ENCODE assay signal across 8 cellular contexts in the genomic region with DNA sequence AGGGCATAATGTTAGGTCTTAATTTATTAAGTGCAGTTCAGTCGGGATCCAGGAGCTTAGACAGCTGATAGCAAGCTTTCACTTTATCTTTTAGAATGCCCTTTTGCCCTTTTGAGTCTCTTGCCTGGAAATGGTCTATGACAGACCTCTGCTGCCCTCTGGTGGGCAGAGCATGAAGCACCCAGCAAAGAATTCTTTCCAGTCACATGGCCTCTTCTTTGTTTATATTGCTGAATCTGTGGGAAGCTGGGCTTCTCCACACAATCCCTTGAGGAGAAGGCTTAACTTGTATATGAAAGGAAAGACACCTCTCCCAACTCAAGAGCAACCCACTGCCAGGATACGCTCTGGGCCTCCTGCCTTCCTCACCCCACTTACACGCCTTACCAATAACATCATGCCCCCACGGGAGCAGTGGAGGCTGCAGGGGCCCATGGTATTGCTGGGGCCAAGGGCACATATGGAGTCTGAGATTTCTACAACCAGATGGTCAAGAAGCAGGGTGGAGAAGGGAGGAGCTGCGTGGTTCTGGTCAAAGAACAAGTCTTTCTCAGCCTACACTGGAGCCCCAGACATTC. TPM values are rescaled to one million over a fixed set of nuclear protein-coding genes. Genes with fewer than 3 reads are reported as not detected.
A peak's percentile ranks its signal among the peaks of the same experiment; 100 is the strongest.
DNase-seq lines count a peak whose midpoint lies in the region; ATAC-seq and TF ChIP-seq lines count a peak whose summit lies in the region.

No MANE protein-coding gene starts in this region.

- no peak overlapping the region for H3K23ac ChIP-seq in neuronal stem cell (ENCODE audit: low read depth, low read length, poor library complexity)

- peak overlapping the region; percentile 82 for H2AFZ ChIP-seq in DND-41 (ENCODE audit: low read depth, low read length)
- peak overlapping the region; percentile 94 for H2AFZ ChIP-seq in neuronal stem cell (ENCODE audit: low read length)

- H3K36me3 ChIP-seq in DND-41 (ENCODE audit: insufficient read depth, low read length): no peaks in the 10 kb centered on the region
- H3K36me3 ChIP-seq in neuronal stem cell (replicated peaks in 1 of 2; ENCODE audit: control insufficient read depth in 2 of 2, insufficient read depth in 2 of 2, low read length in 2 of 2): no peaks in the 10 kb centered on the region

- no peak overlapping the region for H3K4me3 Mint-ChIP-seq in activated T-helper 1 cell treated with anti-CD3 and anti-CD28 coated beads, Interleukin-12 subunit alpha, Interleukin-12 subunit beta, Interleukin-2, Interleukin-4 antibody, amounts not matched to agents 30 ng/mL and 10 ng/mL and 1 ng/mL, durations not matched to agents 14 hours and 24 hours and 36 hours
- H3K4me3 Mint-ChIP-seq in stimulated activated naive CD8-positive, alpha-beta T cell treated with anti-CD3 and anti-CD28 coated beads, Interleukin-15, amount 100 ng/mL, for 72 hours: no peak overlapping the region

- no peaks in the 10 kb centered on the region for H3K36me3 Mint-ChIP-seq in activated T-helper 1 cell treated with anti-CD3 and anti-CD28 coated beads, Interleukin-12 subunit alpha, Interleukin-12 subunit beta, Interleukin-2, Interleukin-4 antibody, amounts not matched to agents 30 ng/mL and 10 ng/mL and 1 ng/mL, durations not matched to agents 14 hours and 24 hours and 36 hours (ENCODE audit: low read depth)

- DNase-seq in DND-41 (peak; percentile 86), RPMI8226 (peak; percentile 80), foreskin fibroblast (peak; percentile 58 to 91), neuronal stem cell (ENCODE audit: low spot score) (peak; percentile 90)
- DNase-seq in activated T-helper 1 cell treated with anti-CD3 and anti-CD28 coated beads, Interleukin-12 subunit alpha, Interleukin-12 subunit beta, Interleukin-2, Interleukin-4 antibody, amounts not matched to agents 30 ng/mL and 10 ng/mL and 1 ng/mL, durations not matched to agents 14 hours and 24 hours and 36 hours (ENCODE audit: low spot score): peak; percentile 66
- DNase-seq in stimulated activated naive CD8-positive, alpha-beta T cell treated with anti-CD3 and anti-CD28 coated beads, Interleukin-15, amount 100 ng/mL, for 72 hours: peak; percentile 71 to 79

- H3K4me2 ChIP-seq in DND-41 (ENCODE audit: insufficient read depth, low read length) (peak overlapping the region; percentile 37; the same call in 1 of the 2 replicates), neuronal stem cell (ENCODE audit: insufficient read depth, low read length, poor library complexity, severe bottlenecking) (no peak overlapping the region)

- H3K9ac ChIP-seq in DND-41 (ENCODE audit: low read depth, low read length) (no peak overlapping the region), neuronal stem cell (ENCODE audit: low read depth, low read length, poor library complexity) (peak overlapping the region; percentile 63)

- peaks cover 6% of the 10 kb centered on the region for H3K4me1 Mint-ChIP-seq in activated T-helper 1 cell treated with anti-CD3 and anti-CD28 coated beads, Interleukin-12 subunit alpha, Interleukin-12 subunit beta, Interleukin-2, Interleukin-4 antibody, amounts not matched to agents 30 ng/mL and 10 ng/mL and 1 ng/mL, durations not matched to agents 14 hours and 24 hours and 36 hours (ENCODE audit: low read depth)
- H3K4me1 Mint-ChIP-seq in stimulated activated naive CD8-positive, alpha-beta T cell treated with anti-CD3 and anti-CD28 coated beads, Interleukin-15, amount 100 ng/mL, for 72 hours: no peaks in the 10 kb centered on the region

- no peak overlapping the region for H3K4ac ChIP-seq in neuronal stem cell (ENCODE audit: low read length)

- WGBS in neuronal stem cell (ENCODE audit: extremely low coverage in 2 of 2, insufficient read length in 2 of 2, insufficient replicate concordance in 1 of 2), 2 donors: no CpG with 5 or more reads among the region's 5 CpGs

- H2BK120ac ChIP-seq in neuronal stem cell (ENCODE audit: low read depth, low read length): no peak overlapping the region

- peaks cover 9% of the 10 kb centered on the region for H3K4me1 ChIP-seq in DND-41 (ENCODE audit: insufficient read depth, low read length)
- H3K4me1 ChIP-seq in neuronal stem cell (ENCODE audit: control insufficient read depth in 2 of 2, insufficient read depth in 1 of 2, low read depth in 1 of 2, low read length in 2 of 2): peaks cover 3 to 8% of the 10 kb centered on the region in 2 donors

- H3K18ac ChIP-seq in neuronal stem cell (ENCODE audit: low read length): peak overlapping the region; percentile 98

- peak overlapping the region; percentile 93 for H2BK12ac ChIP-seq in neuronal stem cell (ENCODE audit: low read length)

- ATAC-seq in DND-41 (ENCODE audit: insufficient read depth, low read depth) (peak; percentile 88), HG03135 (IDR thresholded peaks at IDR 0.05; ENCODE audit: unreplicated experiment) (no peak)
- peak; percentile 65 for ATAC-seq in stimulated activated naive CD8-positive, alpha-beta T cell treated with anti-CD3 and anti-CD28 coated beads, Interleukin-15, amount 100 ng/mL, for 72 hours

- peaks cover 14% of the 10 kb centered on the region for H3K27me3 Mint-ChIP-seq in activated T-helper 1 cell treated with anti-CD3 and anti-CD28 coated beads, Interleukin-12 subunit alpha, Interleukin-12 subunit beta, Interleukin-2, Interleukin-4 antibody, amounts not matched to agents 30 ng/mL and 10 ng/mL and 1 ng/mL, durations not matched to agents 14 hours and 24 hours and 36 hours (ENCODE audit: insufficient read depth)
- peaks cover 21% of the 10 kb centered on the region for H3K27me3 Mint-ChIP-seq in stimulated activated naive CD8-positive, alpha-beta T cell treated with anti-CD3 and anti-CD28 coated beads, Interleukin-15, amount 100 ng/mL, for 72 hours

- no peak overlapping the region for H3K14ac ChIP-seq in neuronal stem cell (ENCODE audit: low read length)

- no peaks in the 10 kb centered on the region for H3K9me3 ChIP-seq in DND-41 (ENCODE audit: insufficient read depth, low read length, severe bottlenecking)
- H3K9me3 ChIP-seq in neuronal stem cell (replicated peaks in 1 of 2; ENCODE audit: control insufficient read depth in 2 of 2, insufficient read depth in 1 of 2, low read depth in 1 of 2, low read length in 2 of 2): no peaks in the 10 kb centered on the region

- H3K27me3 ChIP-seq in DND-41 (ENCODE audit: insufficient read depth, low read length, poor library complexity) (peaks cover 7% of the 10 kb centered on the region), neuronal stem cell (ENCODE audit: control insufficient read depth in 3 of 3, insufficient read depth in 3 of 3, low read depth in 1 of 3, low read length in 3 of 3) (peaks cover 0 to 8% (median 0%) of the 10 kb centered on the region in 3 experiments)

- H3K79me2 ChIP-seq in DND-41 (ENCODE audit: insufficient read depth, low read length): no peaks in the 10 kb centered on the region

- no peak overlapping the region for H3K4me3 ChIP-seq in DND-41 (ENCODE audit: low read depth in 1 of 2, low read length in 2 of 2)
- no peak overlapping the region for H3K4me3 ChIP-seq in foreskin fibroblast (ENCODE audit: low read depth in 1 of 2, low read length in 2 of 2)
- H3K4me3 ChIP-seq in neuronal stem cell (ENCODE audit: low read length in 2 of 2): no peak overlapping the region

- H3K27ac ChIP-seq in DND-41 (ENCODE audit: low read length): no peak overlapping the region
- no peak overlapping the region for H3K27ac ChIP-seq in neuronal stem cell (replicated peaks; ENCODE audit: low read length)

- peak overlapping the region; percentile 79 for H2AK5ac ChIP-seq in neuronal stem cell (ENCODE audit: low read depth, low read length)

- H2BK15ac ChIP-seq in neuronal stem cell (ENCODE audit: low read length): peak overlapping the region; percentile 97

- H4K8ac ChIP-seq in neuronal stem cell (ENCODE audit: low read depth, low read length): peak overlapping the region; percentile 99

- H3K79me1 ChIP-seq in neuronal stem cell (ENCODE audit: low read depth, low read length): no peaks in the 10 kb centered on the region

- no peaks in the 10 kb centered on the region for H3K9me3 Mint-ChIP-seq in activated T-helper 1 cell treated with anti-CD3 and anti-CD28 coated beads, Interleukin-12 subunit alpha, Interleukin-12 subunit beta, Interleukin-2, Interleukin-4 antibody, amounts not matched to agents 30 ng/mL and 10 ng/mL and 1 ng/mL, durations not matched to agents 14 hours and 24 hours and 36 hours
- no peaks in the 10 kb centered on the region for H3K9me3 Mint-ChIP-seq in stimulated activated naive CD8-positive, alpha-beta T cell treated with anti-CD3 and anti-CD28 coated beads, Interleukin-15, amount 100 ng/mL, for 72 hours

- intact Hi-C loops in activated T-helper 1 cell treated with anti-CD3 and anti-CD28 coated beads, Interleukin-12 subunit alpha, Interleukin-12 subunit beta, Interleukin-2, Interleukin-4 antibody, amounts not matched to agents 30 ng/mL and 10 ng/mL and 1 ng/mL, durations not matched to agents 14 hours and 24 hours and 36 hours (cut with micrococcal nuclease): loop anchor here (1.0 kb wide), 6 partner anchors 142 to 453 kb away; partner anchors contain the start of gene WFDC10A

- no peaks in the 10 kb centered on the region for H4K20me1 ChIP-seq in DND-41 (ENCODE audit: insufficient read depth, low read length)

- H4K91ac ChIP-seq in neuronal stem cell (ENCODE audit: low read depth, low read length, poor library complexity): peak overlapping the region; percentile 83

- TF ChIP-seq CTCF in DND-41 (IDR thresholded peaks at IDR 0.05; ENCODE audit: borderline replicate concordance, extremely low read depth, low read length, poor library complexity, severe bottlenecking) (peak; percentile 99), LNCAP (IDR thresholded peaks at IDR 0.05) (peak; percentile 94), foreskin fibroblast (IDR thresholded peaks at IDR 0.05; ENCODE audit: low read depth, low read length) (peak; percentile 83)

- H3K27ac Mint-ChIP-seq in activated T-helper 1 cell treated with anti-CD3 and anti-CD28 coated beads, Interleukin-12 subunit alpha, Interleukin-12 subunit beta, Interleukin-2, Interleukin-4 antibody, amounts not matched to agents 30 ng/mL and 10 ng/mL and 1 ng/mL, durations not matched to agents 14 hours and 24 hours and 36 hours: no peak overlapping the region
- no peak overlapping the region for H3K27ac Mint-ChIP-seq in stimulated activated naive CD8-positive, alpha-beta T cell treated with anti-CD3 and anti-CD28 coated beads, Interleukin-15, amount 100 ng/mL, for 72 hours

- peak overlapping the region; percentile 92 for H2BK5ac ChIP-seq in neuronal stem cell (ENCODE audit: low read length)

RNA-seq across cellular contexts. Expression of gene WFDC3, which starts 20.4 kb away (rescaled TPM):
- total RNA-seq in activated T-helper 1 cell treated with anti-CD3 and anti-CD28 coated beads, Interleukin-12 subunit alpha, Interleukin-12 subunit beta, Interleukin-2, Interleukin-4 antibody, amounts not matched to agents 30 ng/mL and 10 ng/mL and 1 ng/mL, durations not matched to agents 14 hours and 24 hours and 36 hours: not detected in 2 replicates
- 0.32 TPM for polyA plus RNA-seq in neuronal stem cell (2013, experiment 1 of 2)
- polyA plus RNA-seq in neuronal stem cell (2013, experiment 2 of 2): 0.30 TPM

RNA-seq across cellular contexts. Expression of gene DNTTIP1, which starts 20.5 kb away (rescaled TPM):
- 35.6 and 40.1 TPM in 2 replicates for total RNA-seq in activated T-helper 1 cell treated with anti-CD3 and anti-CD28 coated beads, Interleukin-12 subunit alpha, Interleukin-12 subunit beta, Interleukin-2, Interleukin-4 antibody, amounts not matched to agents 30 ng/mL and 10 ng/mL and 1 ng/mL, durations not matched to agents 14 hours and 24 hours and 36 hours
- polyA plus RNA-seq in neuronal stem cell (2013, experiment 1 of 2): 39.9 TPM
- polyA plus RNA-seq in neuronal stem cell (2013, experiment 2 of 2): 38.2 TPM

RNA-seq across cellular contexts. Expression of gene UBE2C, which starts 41.2 kb away (rescaled TPM):
- total RNA-seq in activated T-helper 1 cell treated with anti-CD3 and anti-CD28 coated beads, Interleukin-12 subunit alpha, Interleukin-12 subunit beta, Interleukin-2, Interleukin-4 antibody, amounts not matched to agents 30 ng/mL and 10 ng/mL and 1 ng/mL, durations not matched to agents 14 hours and 24 hours and 36 hours: 114 and 118 TPM in 2 replicates
- polyA plus RNA-seq in neuronal stem cell (2013, experiment 1 of 2): 545 TPM
- 552 TPM for polyA plus RNA-seq in neuronal stem cell (2013, experiment 2 of 2)

RNA-seq across cellular contexts. Expression of gene SPINT4, which starts 49.1 kb away (rescaled TPM):
- not detected in 2 replicates for total RNA-seq in activated T-helper 1 cell treated with anti-CD3 and anti-CD28 coated beads, Interleukin-12 subunit alpha, Interleukin-12 subunit beta, Interleukin-2, Interleukin-4 antibody, amounts not matched to agents 30 ng/mL and 10 ng/mL and 1 ng/mL, durations not matched to agents 14 hours and 24 hours and 36 hours
- not detected for polyA plus RNA-seq in neuronal stem cell (2013, experiment 1 of 2)
- not detected for polyA plus RNA-seq in neuronal stem cell (2013, experiment 2 of 2)

RNA-seq across cellular contexts. Expression of gene TNNC2, which starts 55.8 kb away (rescaled TPM):
- total RNA-seq in activated T-helper 1 cell treated with anti-CD3 and anti-CD28 coated beads, Interleukin-12 subunit alpha, Interleukin-12 subunit beta, Interleukin-2, Interleukin-4 antibody, amounts not matched to agents 30 ng/mL and 10 ng/mL and 1 ng/mL, durations not matched to agents 14 hours and 24 hours and 36 hours: not detected in 2 replicates
- polyA plus RNA-seq in neuronal stem cell (2013, experiment 1 of 2): 0.40 TPM
- polyA plus RNA-seq in neuronal stem cell (2013, experiment 2 of 2): 0.60 TPM
